In genomic region chr5:142197098-142197497, GRCh38 we compare ENCODE assay signal across 1 cellular context.
TF ChIP-seq lines count a peak whose summit lies in the region.

No MANE protein-coding gene starts in this region.

TF ChIP-seq in H1, 55 proteins besides CTCF, POLR2A, EP300 and RAD21:
- TF ChIP-seq PHF8 (conservative IDR thresholded peaks at IDR 0.05; ENCODE audit: low read depth, low read length) (no peak), TEAD4 (IDR thresholded peaks at IDR 0.05; ENCODE audit: low read depth, low read length) (peak; percentile 75; the same call in 1 of the 2 replicates)
